Comparison of ENCODE assay signal across 22 cellular contexts in genomic region chr1:184943998-184944397, GRCh38. TPM values are rescaled to one million over a fixed set of nuclear protein-coding genes. Genes with fewer than 3 reads are reported as not detected.
A peak's percentile ranks its signal among the peaks of the same experiment; 100 is the strongest.
DNase-seq lines count a peak whose midpoint lies in the region; ATAC-seq and TF ChIP-seq lines count a peak whose summit lies in the region.
"Had no signal": no experiment of that assay in that cellular context is flagged by ENCODE, and none has a peak within 500 bp of the region (broad histone marks: within the 10 kb centered on the region; RNA-seq: fewer than 3 reads in every experiment).

No MANE protein-coding gene starts in this region.

- DNase-seq in activated CD4-positive, alpha-beta T cell treated with anti-CD3 and anti-CD28 coated beads, Interleukin-2, amount 10 ng/mL, durations not matched to agents 24 days and 14 days = peak; percentile 41
- no peak for DNase-seq in activated CD4-positive, alpha-beta T cell treated with anti-CD3 and anti-CD28 coated beads, Interleukin-2, amount 50 U/mL, for 48 hours
- DNase-seq in coronary artery (ENCODE audit: low spot score) = no peak
- DNase-seq in psoas muscle = no peak
- DNase-seq: AML-193, DMS 273 treated with DMSO at 0.1 percent for 48 hours, DND-41, H9, IMR-90, Karpas-422, MM.1S, NCI-H1092, NCI-H1436 treated with DMSO at 0.1 percent for 48 hours, NCI-H2029, NCI-H345, NCI-H524 treated with DMSO at 0.1 percent for 48 hours, PC-9 had no signal

- peaks cover 5 to 74% (median 38%) of the 10 kb centered on the region in 10 experiments; a peak in 18 of 20 replicates for H3K4me1 ChIP-seq in BLaER1 treated with 17β-estradiol and CSF1 and Interleukin-3, amounts not matched to agents 10 nM and 100 nM
- peaks cover 10% of the 10 kb centered on the region for H3K4me1 ChIP-seq in psoas muscle

- H3K4me3 ChIP-seq in BLaER1 treated with 17β-estradiol and CSF1 and Interleukin-3, amounts not matched to agents 10 nM and 100 nM = no peak overlapping the region
- H3K4me3 ChIP-seq in coronary artery (no peak overlapping the region), psoas muscle (no peak overlapping the region)
- H3K4me3 ChIP-seq: PC-9 had no signal

- no peaks in the 10 kb centered on the region for H3K9me3 Mint-ChIP-seq in activated CD4-positive, alpha-beta T cell treated with anti-CD3 and anti-CD28 coated beads, Interleukin-2, amount 10 ng/mL, durations not matched to agents 24 days and 14 days
- H3K9me3 Mint-ChIP-seq: H9 had no signal

- no peaks in the 10 kb centered on the region; a peak in 1 of 22 replicates for H3K9me3 ChIP-seq in BLaER1 treated with 17β-estradiol and CSF1 and Interleukin-3, amounts not matched to agents 10 nM and 100 nM (replicated peaks in 1 of 11)
- no peaks in the 10 kb centered on the region for H3K9me3 ChIP-seq in psoas muscle

- 86 to 93% (median 92%) methylated on average over 2 of the region's 2 CpGs for WGBS in psoas muscle, 3 donors

- no peaks in the 10 kb centered on the region for H4K20me1 ChIP-seq in BLaER1 treated with 17β-estradiol and CSF1 and Interleukin-3, amounts not matched to agents 10 nM and 100 nM

- ATAC-seq in psoas muscle (no peak), HG02642 (IDR thresholded peaks at IDR 0.05; ENCODE audit: poor library complexity, unreplicated experiment) (no peak), HG03520 (IDR thresholded peaks at IDR 0.05; ENCODE audit: unreplicated experiment) (no peak), HG03460 (IDR thresholded peaks at IDR 0.05; ENCODE audit: unreplicated experiment) (no peak)

- H3K9ac ChIP-seq in BLaER1 treated with 17β-estradiol and CSF1 and Interleukin-3, amounts not matched to agents 10 nM and 100 nM = no peak overlapping the region; a peak in 1 of 22 replicates

- no peaks in the 10 kb centered on the region for H3K27me3 Mint-ChIP-seq in activated CD4-positive, alpha-beta T cell treated with anti-CD3 and anti-CD28 coated beads, Interleukin-2, amount 10 ng/mL, durations not matched to agents 24 days and 14 days

- peak overlapping the region in 8 of 11 experiments; percentile 23 to 93 (median 82); a peak in 11 of 22 replicates for H3K27ac ChIP-seq in BLaER1 treated with 17β-estradiol and CSF1 and Interleukin-3, amounts not matched to agents 10 nM and 100 nM
- H3K27ac ChIP-seq in coronary artery (peak overlapping the region; percentile 36 to 84), psoas muscle (peak overlapping the region; percentile 2)
- H3K27ac ChIP-seq: 22Rv1, PC-9 had no signal

- TF ChIP-seq CTCF in coronary artery (IDR thresholded peaks at IDR 0.05) (no peak), psoas muscle (IDR thresholded peaks at IDR 0.05) (no peak)

- intact Hi-C loops in activated CD4-positive, alpha-beta T cell treated with anti-CD3 and anti-CD28 coated beads, Interleukin-2, amount 10 ng/mL, durations not matched to agents 24 days and 14 days (cut with micrococcal nuclease) = no loop called here
- intact Hi-C loops in psoas muscle (cut with DNase I) = no loop called here

- H3K36me3 Mint-ChIP-seq in activated CD4-positive, alpha-beta T cell treated with anti-CD3 and anti-CD28 coated beads, Interleukin-2, amount 10 ng/mL, durations not matched to agents 24 days and 14 days (ENCODE audit: low read depth) = peaks cover 6% of the 10 kb centered on the region

- H3K27ac Mint-ChIP-seq in activated CD4-positive, alpha-beta T cell treated with anti-CD3 and anti-CD28 coated beads, Interleukin-2, amount 10 ng/mL, durations not matched to agents 24 days and 14 days = no peak overlapping the region
- H3K27ac Mint-ChIP-seq: H9 had no signal

- H3K4me2 ChIP-seq in BLaER1 treated with 17β-estradiol and CSF1 and Interleukin-3, amounts not matched to agents 10 nM and 100 nM = peak overlapping the region in 6 of 11 experiments; percentile 73 to 85 (median 78); a peak in 11 of 22 replicates
- H3K4me2 ChIP-seq: PC-9 had no signal

- no peaks in the 10 kb centered on the region for H3K27me3 ChIP-seq in BLaER1 treated with 17β-estradiol and CSF1 and Interleukin-3, amounts not matched to agents 10 nM and 100 nM
- no peaks in the 10 kb centered on the region for H3K27me3 ChIP-seq in psoas muscle (ENCODE audit: insufficient read depth in 3 of 3, low read length in 2 of 3)

- no peaks in the 10 kb centered on the region for H3K36me3 ChIP-seq in BLaER1 treated with 17β-estradiol and CSF1 and Interleukin-3, amounts not matched to agents 10 nM and 100 nM
- no peaks in the 10 kb centered on the region for H3K36me3 ChIP-seq in psoas muscle (ENCODE audit: insufficient read depth in 1 of 2, low read depth in 1 of 2)

- no peak overlapping the region for H3K4me3 Mint-ChIP-seq in activated CD4-positive, alpha-beta T cell treated with anti-CD3 and anti-CD28 coated beads, Interleukin-2, amount 10 ng/mL, durations not matched to agents 24 days and 14 days
- H3K4me3 Mint-ChIP-seq: H9 had no signal

- peaks cover 16% of the 10 kb centered on the region for H3K4me1 Mint-ChIP-seq in activated CD4-positive, alpha-beta T cell treated with anti-CD3 and anti-CD28 coated beads, Interleukin-2, amount 10 ng/mL, durations not matched to agents 24 days and 14 days

RNA-seq across cellular contexts. Expression of gene NIBAN1, which starts 30.3 kb away (rescaled TPM):
- total RNA-seq in activated CD4-positive, alpha-beta T cell treated with anti-CD3 and anti-CD28 coated beads, Interleukin-2, amount 10 ng/mL, durations not matched to agents 24 days and 14 days = 17.1 TPM in 2 replicates
- 100 to 1,000 TPM in 2 of 4 donors, 10 to 100 TPM in 2; 50.6 to 112 (median 98.0) TPM for total RNA-seq in psoas muscle
- 10 to 100 TPM in 2 of 3 donors, 1 to 10 TPM in 1; 9.0 to 25.0 (median 10.7) TPM for polyA plus RNA-seq in psoas muscle

Comparison
In these comparisons a context has a peak if more than half of its experiments do, and no peak if none do; other contexts are left out.
1. H3K27ac ChIP-seq: peak in every context shown above with its lines; median percentile 82 in BLaER1 treated with 17β-estradiol and CSF1 and Interleukin-3, amounts not matched to agents 10 nM and 100 nM; 60 in coronary artery; 2 in psoas muscle.